Comparison of ENCODE assay signal across 2 cellular contexts in the genomic region with DNA sequence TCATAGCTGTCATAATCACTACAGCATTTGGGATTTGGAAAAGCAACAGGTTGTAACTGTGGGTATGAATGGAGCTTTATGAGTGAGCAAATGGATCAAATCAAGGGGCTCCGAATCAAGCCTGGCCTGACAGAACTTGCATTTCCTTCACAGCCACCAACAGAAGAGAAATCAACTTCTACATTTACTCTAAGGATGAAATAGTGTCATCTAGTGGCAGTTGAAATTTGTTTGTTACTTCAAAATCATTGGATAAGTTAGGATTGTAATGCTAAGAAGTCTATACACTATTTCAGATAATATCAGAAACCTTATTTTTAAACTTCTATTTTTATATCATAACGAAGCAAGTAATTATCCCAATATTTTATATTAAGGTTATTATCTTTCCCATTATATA.
TF ChIP-seq lines count a peak whose summit lies in the region.

No MANE protein-coding gene starts in this region.

TF ChIP-seq in IMR-90, 13 proteins besides CTCF, POLR2A, EP300 and RAD21:
- TF ChIP-seq RFX5 (IDR thresholded peaks at IDR 0.05; ENCODE audit: low read depth, low read length), result no peak

TF ChIP-seq in neural cell, 6 proteins besides CTCF, POLR2A, EP300 and RAD21:
- TF ChIP-seq MXI1 (conservative IDR thresholded peaks at IDR 0.05; ENCODE audit: poor library complexity, severe bottlenecking) (no peak), SMC3 (conservative IDR thresholded peaks at IDR 0.05; ENCODE audit: poor library complexity) (peak; percentile 51), EZH2 (IDR thresholded peaks at IDR 0.05; ENCODE audit: borderline replicate concordance, insufficient read depth, low read length, poor library complexity, severe bottlenecking) (no peak)
